11 cellular contexts compared by ENCODE assay signal in the genomic region with DNA sequence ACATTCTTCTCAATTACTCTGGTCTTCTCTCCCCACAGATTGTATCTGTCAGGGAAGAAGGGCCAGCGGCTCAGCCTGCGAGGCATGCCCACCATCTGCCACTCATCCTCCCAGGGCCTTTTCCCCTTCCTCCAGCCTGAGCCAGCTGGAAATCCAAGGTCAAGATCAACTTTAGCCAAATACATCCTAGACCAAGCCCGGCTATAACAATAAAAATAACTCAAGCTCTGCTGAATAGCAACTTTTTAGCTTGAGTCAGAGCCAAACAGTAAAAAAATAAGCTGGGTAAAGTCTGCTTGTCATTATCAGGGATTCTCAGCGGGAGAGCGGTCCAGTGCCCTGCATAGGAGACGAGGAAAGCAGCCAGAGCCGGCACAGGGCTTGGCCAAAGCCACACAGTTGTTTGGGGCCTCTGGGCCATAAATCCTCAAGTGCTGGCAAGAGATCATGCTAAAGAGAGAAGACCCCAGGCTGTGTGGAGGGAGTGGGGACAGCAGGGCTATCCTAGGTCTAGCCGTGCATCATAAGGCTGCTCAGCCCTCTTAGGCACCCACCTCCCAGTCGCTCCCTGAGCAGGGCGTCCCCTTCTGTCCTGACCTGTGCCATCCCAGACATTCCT.
DNase-seq lines count a peak whose midpoint lies in the region; ATAC-seq and TF ChIP-seq lines count a peak whose summit lies in the region.
"Had no signal": no experiment of that assay in that cellular context is flagged by ENCODE, and none has a peak within 500 bp of the region (broad histone marks: within the 10 kb centered on the region; RNA-seq: fewer than 3 reads in every experiment).

No MANE protein-coding gene starts in this region.

- 28% methylated on average over 9 of the region's 10 CpGs for WGBS in suprapubic skin

- DNase-seq in DMS 273 (lab: John Stamatoyannopoulos, UW; ENCODE audit: unreplicated experiment) (peak; percentile 53), DMS 273 treated with DMSO at 0.1 percent for 48 hours (lab: John Stamatoyannopoulos, UW) (no peak), cardiac fibroblast (ENCODE audit: low read depth in 2 of 2) (peak; percentile 51 to 84), left lung (no peak), suprapubic skin (ENCODE audit: low spot score in 2 of 2) (no peak), amygdala (lab: John Stamatoyannopoulos, UW) (no peak), NOMO-1 treated with DMSO at 0.1 percent for 48 hours (lab: John Stamatoyannopoulos, UW; ENCODE audit: unreplicated experiment) (no peak)
- DNase-seq: H7; stimulated activated naive CD8-positive, alpha-beta T cell treated with anti-CD3 and anti-CD28 coated beads, Interleukin-15, Interleukin-2, amounts not matched to agents 100 U/mL and 50 U/mL, for 24 hours had no signal

- no peak for TF ChIP-seq POLR2A in suprapubic skin (IDR thresholded peaks at IDR 0.05)

- peaks cover 5 to 16% of the 10 kb centered on the region in 2 donors for H3K4me1 ChIP-seq in left lung
- peaks cover 25% of the 10 kb centered on the region for H3K4me1 ChIP-seq in suprapubic skin

- ATAC-seq in left lung (peak; percentile 5), GM21390 (IDR thresholded peaks at IDR 0.05; ENCODE audit: unreplicated experiment) (no peak)
- ATAC-seq: stimulated activated naive CD8-positive, alpha-beta T cell treated with anti-CD3 and anti-CD28 coated beads, Interleukin-15, Interleukin-2, amounts not matched to agents 100 U/mL and 50 U/mL, for 24 hours had no signal

- no peaks in the 10 kb centered on the region for H3K9me3 ChIP-seq in left lung
- H3K9me3 ChIP-seq in suprapubic skin: no peaks in the 10 kb centered on the region

- no peaks in the 10 kb centered on the region for H3K36me3 ChIP-seq in left lung
- H3K36me3 ChIP-seq in suprapubic skin: no peaks in the 10 kb centered on the region

- H3K27ac ChIP-seq in left lung (no peak overlapping the region), suprapubic skin (peak overlapping the region; percentile 55)
- H3K27ac ChIP-seq: 22Rv1 had no signal

- intact Hi-C loops in left lung (cut with DNase I): no loop called here

- TF ChIP-seq CTCF in cardiac fibroblast (IDR thresholded peaks at IDR 0.05; ENCODE audit: low read depth, low read length): no peak
- no peak for TF ChIP-seq CTCF in left lung (IDR thresholded peaks at IDR 0.05)
- no peak for TF ChIP-seq CTCF in suprapubic skin (IDR thresholded peaks at IDR 0.05)

- H3K27me3 ChIP-seq in left lung: no peaks in the 10 kb centered on the region
- H3K27me3 ChIP-seq in suprapubic skin: no peaks in the 10 kb centered on the region

- TF ChIP-seq EP300 in suprapubic skin (IDR thresholded peaks at IDR 0.05): no peak

- no peak overlapping the region for H3K4me3 ChIP-seq in cardiac fibroblast (replicated peaks in 1 of 2; ENCODE audit: low read depth in 2 of 2, low read length in 2 of 2)
- no peak overlapping the region for H3K4me3 ChIP-seq in left lung
- no peak overlapping the region for H3K4me3 ChIP-seq in suprapubic skin

Comparison
In these comparisons a context has a peak if more than half of its experiments do, and no peak if none do; other contexts are left out.
1. DNase-seq: peak in DMS 273 (single experiment) and cardiac fibroblast (2 of 2); none in DMS 273 treated with DMSO at 0.1 percent for 48 hours (single experiment), left lung (0 of 2), suprapubic skin (0 of 2), amygdala (0 of 56) and NOMO-1 treated with DMSO at 0.1 percent for 48 hours (single experiment).